ENCODE assay signal across 20 cellular contexts in the genomic region with DNA sequence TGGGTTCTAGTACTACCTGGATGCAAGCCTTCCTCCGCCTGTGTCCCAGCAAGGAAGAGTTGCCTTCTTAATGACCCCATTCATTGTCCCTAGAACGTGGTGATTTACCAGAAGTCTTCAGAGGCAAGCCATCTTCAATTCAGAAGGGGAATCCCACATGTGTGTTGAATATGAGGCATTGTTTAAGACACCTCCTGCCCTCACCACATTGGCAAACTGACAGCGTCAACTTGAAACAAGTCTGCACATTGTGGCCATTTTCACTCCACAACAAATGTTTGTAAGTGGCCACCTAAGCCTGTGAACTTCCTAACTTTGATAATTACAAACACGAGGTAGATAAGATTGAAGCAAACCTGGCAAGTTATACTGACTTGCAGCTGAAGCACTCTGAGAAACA.
DNase-seq lines count a peak whose midpoint lies in the region; TF ChIP-seq lines count a peak whose summit lies in the region.
"Had no signal": no experiment of that assay in that cellular context is flagged by ENCODE, and none has a peak within 500 bp of the region (broad histone marks: within the 10 kb centered on the region; RNA-seq: fewer than 3 reads in every experiment).

No MANE protein-coding gene starts in this region.

- no peaks in the 10 kb centered on the region for H3K79me2 ChIP-seq in KMS-11 (ENCODE audit: insufficient read depth, low read depth)

- no peak overlapping the region for H2AFZ ChIP-seq in KMS-11 (ENCODE audit: low read depth)

- no peaks in the 10 kb centered on the region for H3K9me3 Mint-ChIP-seq in nephron
- H3K9me3 Mint-ChIP-seq: activated naive CD4-positive, alpha-beta T cell treated with anti-CD3 and anti-CD28 coated beads for 36 hours; activated T-cell treated with anti-CD3 and anti-CD28 coated beads, Interleukin-2, amount 50 U/mL, for 4 hours; naive B cell had no signal

- H3K27me3 Mint-ChIP-seq in nephron (ENCODE audit: low read depth): no peaks in the 10 kb centered on the region

- no peak overlapping the region for H3K9ac ChIP-seq in KMS-11

- peaks cover 40% of the 10 kb centered on the region for H3K27me3 ChIP-seq in KMS-11 (ENCODE audit: insufficient read depth, low read depth)
- H3K27me3 ChIP-seq: BE2C, pancreas, uterus had no signal

- H3K36me3 ChIP-seq in KMS-11 (ENCODE audit: insufficient read depth): no peaks in the 10 kb centered on the region
- H3K36me3 ChIP-seq: BE2C, pancreas, uterus had no signal

- H3K36me3 Mint-ChIP-seq in nephron (ENCODE audit: low read depth): no peaks in the 10 kb centered on the region
- H3K36me3 Mint-ChIP-seq: naive B cell had no signal

- H3K4me3 Mint-ChIP-seq in nephron: no peak overlapping the region
- H3K4me3 Mint-ChIP-seq: activated naive CD4-positive, alpha-beta T cell treated with anti-CD3 and anti-CD28 coated beads for 36 hours; activated T-cell treated with anti-CD3 and anti-CD28 coated beads, Interleukin-2, amount 50 U/mL, for 4 hours; naive B cell had no signal

- no peak for TF ChIP-seq CTCF in GM12865 (IDR thresholded peaks at IDR 0.05; ENCODE audit: insufficient read depth, low read depth, low read length, missing control alignments)
- TF ChIP-seq CTCF in KMS-11 (conservative IDR thresholded peaks at IDR 0.05; ENCODE audit: low read depth, low read length): no peak
- TF ChIP-seq CTCF in nephron (IDR thresholded peaks at IDR 0.05; ENCODE audit: unreplicated experiment in 3 of 3): no peak

- POLR2A ChIA-PET in HEK293T (lab: Yijun Ruan, JAX): no interaction called here

- H3K27ac ChIP-seq in KMS-11: no peak overlapping the region
- H3K27ac ChIP-seq in caudate nucleus (ENCODE audit: low read depth, low read length): peak overlapping the region; percentile 59
- H3K27ac ChIP-seq: epithelial cell of prostate, pancreas, uterus had no signal

- peaks cover 72% of the 10 kb centered on the region for H3K4me1 Mint-ChIP-seq in nephron

- H3K4me3 ChIP-seq in GM12865 (ENCODE audit: low read depth, low read length) (no peak overlapping the region), KMS-11 (IDR thresholded peaks at IDR 0.05; ENCODE audit: insufficient read depth, low read depth, low read length) (no peak overlapping the region)
- H3K4me3 ChIP-seq: pancreas, uterus had no signal

- no peaks in the 10 kb centered on the region for H4K20me1 ChIP-seq in KMS-11 (ENCODE audit: insufficient read depth)

- H3K4me2 ChIP-seq in KMS-11: peak overlapping the region; percentile 64

- peak overlapping the region; percentile 97 to 99 (median 98) for H3K27ac Mint-ChIP-seq in nephron
- H3K27ac Mint-ChIP-seq: activated naive CD4-positive, alpha-beta T cell treated with anti-CD3 and anti-CD28 coated beads for 36 hours; naive B cell had no signal

- peaks cover 36% of the 10 kb centered on the region for H3K4me1 ChIP-seq in KMS-11 (ENCODE audit: low read depth, poor library complexity, severe bottlenecking)
- H3K4me1 ChIP-seq: pancreas had no signal

- CTCF ChIA-PET in HEK293T (lab: Yijun Ruan, JAX): no interaction called here

- DNase-seq in GM12865 (ENCODE audit: low read depth): peak; percentile 38
- DNase-seq in caudate nucleus (lab: John Stamatoyannopoulos, UW): no peak
- DNase-seq in HEK293T (ENCODE audit: extremely low spot score): no peak
- DNase-seq in NCI-H748 (lab: John Stamatoyannopoulos, UW; ENCODE audit: unreplicated experiment): no peak
- DNase-seq in DMS79 (lab: John Stamatoyannopoulos, UW): no peak
- no peak for DNase-seq in EL
- DNase-seq: activated CD4-positive, alpha-beta T cell treated with anti-CD3 and anti-CD28 coated beads for 4 hours; activated CD8-positive, alpha-beta memory T cell treated with anti-CD3 and anti-CD28 coated beads for 24 hours; activated naive CD4-positive, alpha-beta T cell treated with anti-CD3 and anti-CD28 coated beads for 36 hours; activated T-cell treated with anti-CD3 and anti-CD28 coated beads, Interleukin-2, amount 50 U/mL, for 4 hours; BE2C; DMS53; H7; naive B cell; NCI-H1417; pancreas; uterus had no signal

TF ChIP-seq in HEK293T, 16 proteins besides CTCF, POLR2A, EP300 and RAD21:
- TF ChIP-seq SUZ12 (IDR thresholded peaks at IDR 0.05) (no peak), BHLHE40 (IDR thresholded peaks at IDR 0.05; ENCODE audit: borderline replicate concordance) (no peak), NFRKB (IDR thresholded peaks at IDR 0.05) (no peak), FOXK2 (IDR thresholded peaks at IDR 0.05) (no peak), LEF1 (IDR thresholded peaks at IDR 0.05; ENCODE audit: borderline replicate concordance) (no peak), TARDBP (IDR thresholded peaks at IDR 0.05) (no peak), SP1 (IDR thresholded peaks at IDR 0.05) (no peak), ZNF384 (IDR thresholded peaks at IDR 0.05) (no peak), FOXA1 (IDR thresholded peaks at IDR 0.05) (no peak), CTBP1 (IDR thresholded peaks at IDR 0.05; ENCODE audit: borderline replicate concordance) (no peak), L3MBTL2 (conservative IDR thresholded peaks at IDR 0.05) (no peak), HDGF (IDR thresholded peaks at IDR 0.05; ENCODE audit: borderline replicate concordance) (no peak), FOXM1 (IDR thresholded peaks at IDR 0.05; ENCODE audit: borderline replicate concordance) (no peak), ARNT (IDR thresholded peaks at IDR 0.05) (no peak), ELF4 (IDR thresholded peaks at IDR 0.05) (no peak)
- TF ChIP-seq, protein P1, sequence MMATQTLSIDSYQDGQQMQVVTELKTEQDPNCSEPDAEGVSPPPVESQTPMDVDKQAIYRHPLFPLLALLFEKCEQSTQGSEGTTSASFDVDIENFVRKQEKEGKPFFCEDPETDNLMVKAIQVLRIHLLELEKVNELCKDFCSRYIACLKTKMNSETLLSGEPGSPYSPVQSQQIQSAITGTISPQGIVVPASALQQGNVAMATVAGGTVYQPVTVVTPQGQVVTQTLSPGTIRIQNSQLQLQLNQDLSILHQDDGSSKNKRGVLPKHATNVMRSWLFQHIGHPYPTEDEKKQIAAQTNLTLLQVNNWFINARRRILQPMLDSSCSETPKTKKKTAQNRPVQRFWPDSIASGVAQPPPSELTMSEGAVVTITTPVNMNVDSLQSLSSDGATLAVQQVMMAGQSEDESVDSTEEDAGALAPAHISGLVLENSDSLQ (IDR thresholded peaks at IDR 0.05): no peak
TF ChIP-seq in HEK293T: peak in this region for 0.
